1 cellular context compared by ENCODE assay signal in genomic region chr17:59565959-59566324, GRCh38.
TF ChIP-seq lines count a peak whose summit lies in the region.

No MANE protein-coding gene starts in this region.

TF ChIP-seq in HepG2, 621 proteins besides CTCF, POLR2A, EP300 and RAD21 (continued from another document and continues in another):
- no peak for TF ChIP-seq CENPBD1 (CRISPR knock-in tag; IDR thresholded peaks at IDR 0.05; ENCODE audit: borderline replicate concordance, low read depth)
- TF ChIP-seq ZNF350 (CRISPR knock-in tag; IDR thresholded peaks at IDR 0.05; ENCODE audit: borderline replicate concordance, low read depth) = no peak
- no peak for TF ChIP-seq EEA1 (CRISPR knock-in tag; IDR thresholded peaks at IDR 0.05; ENCODE audit: borderline replicate concordance)
- TF ChIP-seq ARNTL (CRISPR knock-in tag; IDR thresholded peaks at IDR 0.05) = no peak
- TF ChIP-seq DMAP1 (CRISPR knock-in tag; IDR thresholded peaks at IDR 0.05) = no peak
- no peak for TF ChIP-seq RARA (CRISPR knock-in tag; IDR thresholded peaks at IDR 0.05)
- TF ChIP-seq CREB1 (IDR thresholded peaks at IDR 0.05) = no peak
- no peak for TF ChIP-seq CREB1 (CRISPR knock-in tag; IDR thresholded peaks at IDR 0.05)
- TF ChIP-seq HIC2 (CRISPR knock-in tag; IDR thresholded peaks at IDR 0.05; ENCODE audit: low read depth) = 0 out of 2 replicates have a peak, but pooled peaks have one; percentile 8
- TF ChIP-seq ZNF619 (CRISPR knock-in tag; IDR thresholded peaks at IDR 0.05) = 0 out of 2 replicates have a peak, but pooled peaks have one; percentile 1
- no peak for TF ChIP-seq E2F2 (CRISPR knock-in tag; IDR thresholded peaks at IDR 0.05; ENCODE audit: borderline replicate concordance)
- no peak for TF ChIP-seq ZFP36L1 (CRISPR knock-in tag; IDR thresholded peaks at IDR 0.05)
- no peak for TF ChIP-seq ZNF224 (CRISPR knock-in tag; IDR thresholded peaks at IDR 0.05)
- TF ChIP-seq REST (IDR thresholded peaks at IDR 0.05; ENCODE audit: borderline replicate concordance in 1 of 2, low read depth in 1 of 2, low read length in 2 of 2) = no peak
- no peak for TF ChIP-seq PRDM10 (CRISPR knock-in tag; IDR thresholded peaks at IDR 0.05; ENCODE audit: low read depth)
- TF ChIP-seq SIN3B (IDR thresholded peaks at IDR 0.05; ENCODE audit: low read length) = no peak
- no peak for TF ChIP-seq ZHX1 (CRISPR knock-in tag; IDR thresholded peaks at IDR 0.05; ENCODE audit: low read depth)
- TF ChIP-seq ZIK1 (CRISPR knock-in tag; IDR thresholded peaks at IDR 0.05; ENCODE audit: borderline replicate concordance, low read depth) = no peak
- TF ChIP-seq MEIS2 (CRISPR knock-in tag; IDR thresholded peaks at IDR 0.05) = 0 out of 2 replicates have a peak, but pooled peaks have one; percentile 55
- TF ChIP-seq HNRNPK (IDR thresholded peaks at IDR 0.05; ENCODE audit: low read depth, low read length, poor library complexity, severe bottlenecking) = no peak
- TF ChIP-seq AGO2 (optimal IDR thresholded peaks at IDR 0.05; ENCODE audit: low read depth, low read length) = no peak
- TF ChIP-seq SRY (CRISPR knock-in tag; IDR thresholded peaks at IDR 0.05) = no peak
- peak; percentile 13 for TF ChIP-seq ZEB1 (IDR thresholded peaks at IDR 0.05; ENCODE audit: insufficient replicate concordance, low read depth)
- TF ChIP-seq NFKB2 (CRISPR knock-in tag; IDR thresholded peaks at IDR 0.05; ENCODE audit: borderline replicate concordance) = no peak
- no peak for TF ChIP-seq KAT7 (CRISPR knock-in tag; IDR thresholded peaks at IDR 0.05; ENCODE audit: borderline replicate concordance)
- TF ChIP-seq CCDC6 (CRISPR knock-in tag; IDR thresholded peaks at IDR 0.05) = no peak
- TF ChIP-seq SP1 (IDR thresholded peaks at IDR 0.05) = no peak
- no peak for TF ChIP-seq SP1 (CRISPR knock-in tag; IDR thresholded peaks at IDR 0.05)
- TF ChIP-seq ZNF30 (CRISPR knock-in tag; IDR thresholded peaks at IDR 0.05) = no peak
- TF ChIP-seq GLMP (CRISPR knock-in tag; IDR thresholded peaks at IDR 0.05; ENCODE audit: borderline replicate concordance) = no peak
- no peak for TF ChIP-seq GTF3A (CRISPR knock-in tag; conservative IDR thresholded peaks at IDR 0.05)
- 0 out of 2 replicates have a peak, but pooled peaks have one; percentile 4 for TF ChIP-seq KDM4B (CRISPR knock-in tag; IDR thresholded peaks at IDR 0.05)
- no peak for TF ChIP-seq RXRA (CRISPR knock-in tag; IDR thresholded peaks at IDR 0.05)
- no peak for TF ChIP-seq ZBTB25 (CRISPR knock-in tag; IDR thresholded peaks at IDR 0.05)
- no peak for TF ChIP-seq DMTF1 (CRISPR knock-in tag; IDR thresholded peaks at IDR 0.05)
- no peak for TF ChIP-seq CCAR2 (optimal IDR thresholded peaks at IDR 0.05; ENCODE audit: low read depth, low read length)
- TF ChIP-seq LRRFIP1 (CRISPR knock-in tag; conservative IDR thresholded peaks at IDR 0.05) = no peak
- no peak for TF ChIP-seq ZNF556 (CRISPR knock-in tag; IDR thresholded peaks at IDR 0.05; ENCODE audit: borderline replicate concordance)
- TF ChIP-seq ZKSCAN5 (CRISPR knock-in tag; IDR thresholded peaks at IDR 0.05) = no peak
- TF ChIP-seq FOXK1 (CRISPR knock-in tag; IDR thresholded peaks at IDR 0.05; ENCODE audit: borderline replicate concordance, low read depth) = no peak
